In genomic region chr12:6890789-6891624, GRCh38 we compare ENCODE assay signal across 8 cellular contexts. TPM values are rescaled to one million over a fixed set of nuclear protein-coding genes. Genes with fewer than 3 reads are reported as not detected.
DNase-seq lines count a peak whose midpoint lies in the region; ATAC-seq and TF ChIP-seq lines count a peak whose summit lies in the region.

No MANE protein-coding gene starts in this region.

- H3K4me1 ChIP-seq in PC-3 (ENCODE audit: insufficient read depth, low read length) (peaks cover 11% of the 10 kb centered on the region), esophagus (ENCODE audit: control insufficient read depth in 2 of 2, insufficient read depth in 2 of 2, low read length in 1 of 2) (peaks cover 0 to 2% of the 10 kb centered on the region in 2 donors), muscle layer of duodenum (ENCODE audit: control insufficient read depth in 1 of 2, insufficient read depth in 2 of 2, low read length in 2 of 2) (no peaks in the 10 kb centered on the region)

- H3K79me2 ChIP-seq in PC-3 (ENCODE audit: low read length): no peaks in the 10 kb centered on the region

- POLR2A ChIA-PET in PC-3 (lab: Charles Lee; ENCODE audit: unreplicated experiment): interaction anchor here (0.6 to 1.0 kb wide), 3 partner anchors 14 to 26 kb away, joined by 3 to 10 read pairs (median 3); partner anchors contain the start of gene SPSB2

- no peaks in the 10 kb centered on the region for H3K36me3 ChIP-seq in PC-3 (ENCODE audit: low read depth, low read length)
- no peaks in the 10 kb centered on the region for H3K36me3 ChIP-seq in esophagus (ENCODE audit: control insufficient read depth in 2 of 2, insufficient read depth in 2 of 2, low read length in 1 of 2)
- peaks cover 0 to 4% of the 10 kb centered on the region in 2 donors for H3K36me3 ChIP-seq in muscle layer of duodenum (ENCODE audit: control insufficient read depth in 1 of 2, insufficient read depth in 2 of 2, low read length in 2 of 2)

- H3K9ac ChIP-seq in PC-3 (ENCODE audit: low read length): peak overlapping the region; percentile 76

- H3K4me3 ChIP-seq in PC-3 (ENCODE audit: low read length): peak overlapping the region; percentile 65
- peak overlapping the region; percentile 45 to 47 for H3K4me3 ChIP-seq in esophagus (ENCODE audit: low read depth in 1 of 2, low read length in 2 of 2)
- peak overlapping the region; percentile 65 to 85 for H3K4me3 ChIP-seq in muscle layer of duodenum (ENCODE audit: low read depth in 1 of 2, low read length in 2 of 2)

- intact Hi-C loops in PC-3 (cut with micrococcal nuclease): loop anchor here (1.0 kb wide), 1 partner anchor 18 kb away; the partner anchor contains the start of gene SPSB2

- CTCF ChIA-PET in PC-3 (lab: Charles Lee): interaction anchor here (0.6 to 1.4 kb wide), 5 partner anchors 18 to 202 kb away, joined by 3 to 16 read pairs (median 5); partner anchors contain the start of genes C12orf57, SPSB2, USP5 and ZNF384

- DNase-seq in DMS79 treated with DMSO at 0.1 percent for 48 hours (lab: John Stamatoyannopoulos, UW): peak; percentile 94
- peak; percentile 99 for DNase-seq in KBM-7
- peak; percentile 93 for DNase-seq in PC-3
- DNase-seq in activated T-cell treated with anti-CD3 and anti-CD28 coated beads, Interleukin-2, amount 50 U/mL, for 24 hours: peak; percentile 99
- DNase-seq in stimulated activated CD8-positive, alpha-beta memory T cell treated with anti-CD3 and anti-CD28 coated beads, Interleukin-7, amount 100 ng/mL, for 24 hours (ENCODE audit: low read depth): peak; percentile 96

- peak overlapping the region; percentile 83 for H2AFZ ChIP-seq in PC-3 (ENCODE audit: low read length)

- H3K4me1 Mint-ChIP-seq in activated T-cell treated with anti-CD3 and anti-CD28 coated beads, Interleukin-2, amount 50 U/mL, for 24 hours (ENCODE audit: low read depth): peaks cover 20% of the 10 kb centered on the region

- peak overlapping the region; percentile 99 for H3K27ac Mint-ChIP-seq in activated T-cell treated with anti-CD3 and anti-CD28 coated beads, Interleukin-2, amount 50 U/mL, for 24 hours

- H3K4me2 ChIP-seq in PC-3 (ENCODE audit: low read length): peak overlapping the region; percentile 84

- peak overlapping the region; percentile 80 for H3K4me3 Mint-ChIP-seq in activated T-cell treated with anti-CD3 and anti-CD28 coated beads, Interleukin-2, amount 50 U/mL, for 24 hours

- peak; percentile 86 for ATAC-seq in GM21717 (IDR thresholded peaks at IDR 0.05; ENCODE audit: unreplicated experiment)
- peak; percentile 98 for ATAC-seq in PC-3

- no peaks in the 10 kb centered on the region for H3K9me3 ChIP-seq in PC-3 (ENCODE audit: low read length)
- H3K9me3 ChIP-seq in esophagus (ENCODE audit: control insufficient read depth in 2 of 2, insufficient read depth in 1 of 2, low read depth in 1 of 2, low read length in 1 of 2): no peaks in the 10 kb centered on the region
- H3K9me3 ChIP-seq in muscle layer of duodenum (ENCODE audit: control insufficient read depth in 1 of 2, low read length in 2 of 2): no peaks in the 10 kb centered on the region

- peaks cover 9% of the 10 kb centered on the region for H3K36me3 Mint-ChIP-seq in activated T-cell treated with anti-CD3 and anti-CD28 coated beads, Interleukin-2, amount 50 U/mL, for 24 hours (ENCODE audit: low read depth)

- H4K20me1 ChIP-seq in PC-3 (ENCODE audit: low read length): no peaks in the 10 kb centered on the region

- no peaks in the 10 kb centered on the region for H3K9me3 Mint-ChIP-seq in activated T-cell treated with anti-CD3 and anti-CD28 coated beads, Interleukin-2, amount 50 U/mL, for 24 hours

- in situ Hi-C loops in KBM-7 (cut with MboI; ENCODE audit: low pct_unique_long_range_greater_than_20kb, low sequenced_read_pairs): no loop called here

- no peaks in the 10 kb centered on the region for H3F3A ChIP-seq in PC-3 (ENCODE audit: low read length, unreplicated experiment)

- BruUV-seq in PC-3 (replicated peaks; lab: Mats Ljungman, UMichigan): no TSS peak

- H3K9me2 ChIP-seq in PC-3 (replicated peaks; ENCODE audit: low read length): no peaks in the 10 kb centered on the region

- H3K27me3 ChIP-seq in PC-3 (ENCODE audit: low read length) (no peaks in the 10 kb centered on the region), esophagus (ENCODE audit: control insufficient read depth in 1 of 2, insufficient read depth in 2 of 2, low read length in 2 of 2) (no peaks in the 10 kb centered on the region), muscle layer of duodenum (ENCODE audit: low read depth, low read length) (no peaks in the 10 kb centered on the region)

- 1% methylated on average over 51 to 67 of the region's 67 CpGs for WGBS in esophagus, 2 donors

- H3K27ac ChIP-seq in PC-3 (ENCODE audit: low read length): peak overlapping the region; percentile 91
- peak overlapping the region; percentile 94 for H3K27ac ChIP-seq in esophagus (ENCODE audit: low read depth in 2 of 2, low read length in 1 of 2)
- peak overlapping the region; percentile 89 for H3K27ac ChIP-seq in muscle layer of duodenum (ENCODE audit: low read length)

- peak; percentile 60 for TF ChIP-seq CTCF in PC-3 (conservative IDR thresholded peaks at IDR 0.05; ENCODE audit: low read depth, low read length)

- H3K27me3 Mint-ChIP-seq in activated T-cell treated with anti-CD3 and anti-CD28 coated beads, Interleukin-2, amount 50 U/mL, for 24 hours: no peaks in the 10 kb centered on the region

RNA-seq across cellular contexts. Expression of gene LRRC23, which starts 13.6 kb away (rescaled TPM):
- 5.1 and 13.6 TPM in 2 replicates for total RNA-seq in PC-3 (2014; rRNA removed)
- polyA plus RNA-seq in esophagus: 1 to 10 TPM; 3.3 to 3.6 TPM

RNA-seq across cellular contexts. Expression of gene SPSB2, which starts 17.9 kb away (rescaled TPM):
- total RNA-seq in PC-3 (2014; rRNA removed): 8.4 and 9.2 TPM in 2 replicates
- polyA plus RNA-seq in esophagus: 1 to 10 TPM; 5.7 to 7.0 TPM

RNA-seq across cellular contexts. Expression of gene ENO2, which starts 23.4 kb away (rescaled TPM):
- 30.2 and 35.2 TPM in 2 replicates for total RNA-seq in PC-3 (2014; rRNA removed)
- 1 to 10 TPM; 6.7 to 9.0 TPM for polyA plus RNA-seq in esophagus

RNA-seq across cellular contexts. Expression of gene TPI1, which starts 23.7 kb away (rescaled TPM):
- 1,259 and 1,708 TPM in 2 replicates for total RNA-seq in PC-3 (2014; rRNA removed)
- polyA plus RNA-seq in esophagus: 100 to 1,000 TPM; 404 to 939 TPM

RNA-seq across cellular contexts. Expression of gene ATN1, which starts 36.8 kb away (rescaled TPM):
- 11.6 and 41.5 TPM in 2 replicates for total RNA-seq in PC-3 (2014; rRNA removed)
- polyA plus RNA-seq in esophagus: 10 to 100 TPM; 34.9 to 63.5 TPM

Comparison
In these comparisons a context has a peak if more than half of its experiments do, and no peak if none do; other contexts are left out.
1. Peak in every context shown above with its lines: DNase-seq, ATAC-seq, H3K4me3 ChIP-seq and H3K27ac ChIP-seq.